Comparison of ENCODE assay signal across 18 cellular contexts in genomic region chr1:221963742-221964141, GRCh38.
"Had no signal": no experiment of that assay in that cellular context is flagged by ENCODE, and none has a peak within 500 bp of the region (broad histone marks: within the 10 kb centered on the region; RNA-seq: fewer than 3 reads in every experiment).

No MANE protein-coding gene starts in this region.

- DNase-seq: activated CD4-positive, CD25-positive, alpha-beta regulatory T cell treated with anti-CD3 and anti-CD28 coated beads, Interleukin-2, amount 50 U/mL, for 72 hours; activated naive CD4-positive, alpha-beta T cell treated with anti-CD3 and anti-CD28 coated beads for 36 hours; activated naive CD8-positive, alpha-beta T cell treated with anti-CD3 and anti-CD28 coated beads, Interleukin-2, amount 50 U/mL, for 24 hours; cerebellar nuclear complex; effector memory CD4-positive, alpha-beta T cell; left colon; midbrain; ovary; stimulated activated CD4-positive, alpha-beta T cell treated with anti-CD3 and anti-CD28 coated beads, Interleukin-15, amount 100 ng/mL, for 24 hours; stimulated activated CD4-positive, alpha-beta T cell treated with anti-CD3 and anti-CD28 coated beads, Interleukin-4, amount 100 ng/mL, for 1 hour; stimulated activated naive CD4-positive, alpha-beta T cell; T-helper 9 cell; tibial artery; uterus had no signal

- H3K36me3 ChIP-seq: ascending aorta, breast epithelium, ovary, tibial artery, uterus had no signal

- ATAC-seq: activated naive CD8-positive, alpha-beta T cell treated with anti-CD3 and anti-CD28 coated beads, Interleukin-2, amount 50 U/mL, for 24 hours; left colon had no signal

- H3K4me1 ChIP-seq: ascending aorta, breast epithelium, uterus had no signal

- H3K9me3 ChIP-seq: ascending aorta, breast epithelium, ovary, tibial artery, uterus had no signal

- H3K4me3 ChIP-seq: ascending aorta, breast epithelium, lung, ovary, tibial artery, uterus had no signal

- H3K27ac ChIP-seq: ascending aorta, breast epithelium, ovary, tibial artery, uterus had no signal

- FAIRE-seq: islet of Langerhans had no signal

- H3K27me3 ChIP-seq: ascending aorta, breast epithelium, ovary, tibial artery, uterus had no signal
